ENCODE assay signal across 21 cellular contexts in the genomic region with DNA sequence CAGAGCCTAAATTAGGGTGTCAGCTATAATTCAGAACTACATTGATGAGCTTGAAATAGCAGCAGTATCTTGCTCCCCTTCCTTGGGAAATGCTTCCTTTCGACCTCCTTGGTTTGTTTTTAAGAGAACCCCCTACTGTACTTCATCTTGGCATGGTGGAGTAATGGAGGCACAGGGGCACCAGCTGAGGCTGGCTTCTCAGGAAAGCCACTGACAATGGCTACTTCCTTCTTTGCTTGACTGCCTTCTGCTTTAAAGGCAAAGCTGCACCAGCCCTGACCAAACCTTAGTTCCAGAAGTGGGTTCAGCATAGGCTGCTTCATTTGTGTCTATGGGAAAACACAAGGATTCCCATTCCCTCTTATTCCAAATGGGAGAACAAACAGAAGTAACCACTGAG. TPM values are rescaled to one million over a fixed set of nuclear protein-coding genes. Genes with fewer than 3 reads are reported as not detected.
DNase-seq lines count a peak whose midpoint lies in the region; ATAC-seq and TF ChIP-seq lines count a peak whose summit lies in the region.
"Had no signal": no experiment of that assay in that cellular context is flagged by ENCODE, and none has a peak within 500 bp of the region (broad histone marks: within the 10 kb centered on the region; RNA-seq: fewer than 3 reads in every experiment).

No MANE protein-coding gene starts in this region.

- no peaks in the 10 kb centered on the region for H3K9me3 Mint-ChIP-seq in IgD-negative memory B cell
- H3K9me3 Mint-ChIP-seq: endodermal cell; GM23338; T-helper 2 cell treated with Interferon-gamma antibody and Interleukin-4, amounts not matched to agents 5 μg/mL and 100 μg/mL, for 36 hours had no signal

- TF ChIP-seq POLR2A in esophagus squamous epithelium (IDR thresholded peaks at IDR 0.05), result no peak
- TF ChIP-seq POLR2A in spleen (IDR thresholded peaks at IDR 0.05), result no peak

- no peak for ATAC-seq in GM21423 (IDR thresholded peaks at IDR 0.05; ENCODE audit: unreplicated experiment)
- ATAC-seq: sciatic nerve; stimulated activated naive CD8-positive, alpha-beta T cell treated with anti-CD3 and anti-CD28 coated beads, Interleukin-15, Interleukin-2, amounts not matched to agents 100 U/mL and 50 U/mL, for 24 hours had no signal

- no peaks in the 10 kb centered on the region for H3K27me3 Mint-ChIP-seq in IgD-negative memory B cell

- intact Hi-C loops in esophagus squamous epithelium (cut with DNase I) (loop anchor here (5.0 to 10.0 kb wide), 2 partner anchors 91 to 123 kb away; a partner anchor contains a TSS), spleen (cut with DNase I; ENCODE audit: low total_unique reads) (loop anchor here (10.0 kb wide), 1 partner anchor 121 kb away; no protein-coding TSS in a partner anchor)

- TF ChIP-seq CTCF in esophagus squamous epithelium (IDR thresholded peaks at IDR 0.05) (no peak), spleen (IDR thresholded peaks at IDR 0.05 in 8 of 11, conservative IDR thresholded peaks at IDR 0.05 in 3 of 11) (no peak)

- H3K9me3 ChIP-seq in esophagus squamous epithelium (no peaks in the 10 kb centered on the region), spleen (no peaks in the 10 kb centered on the region)

- H3K27ac ChIP-seq in esophagus squamous epithelium (peak overlapping the region; percentile 60 to 94 (median 90)), spleen (peak overlapping the region in 5 of 8 donors; percentile 13 to 90 (median 46))
- H3K27ac ChIP-seq: KMS-11 had no signal

- 88% methylated on average over 1 of the region's 1 CpG; no CpG with 5 or more reads in 1 of the 2 donors for WGBS in esophagus squamous epithelium, 2 donors
- WGBS in spleen, 5 donors, result 58 to 81% (median 60%) methylated on average over 1 of the region's 1 CpG

- peak overlapping the region; percentile 1 to 84 (median 62) for H3K4me3 Mint-ChIP-seq in IgD-negative memory B cell
- H3K4me3 Mint-ChIP-seq: endodermal cell; GM23338; T-helper 2 cell treated with Interferon-gamma antibody and Interleukin-4, amounts not matched to agents 5 μg/mL and 100 μg/mL, for 36 hours had no signal

- peaks cover 37 to 63% (median 50%) of the 10 kb centered on the region in 3 donors for H3K4me1 Mint-ChIP-seq in IgD-negative memory B cell

- H3K27ac Mint-ChIP-seq in IgD-negative memory B cell, result peak overlapping the region; percentile 87 to 96 (median 94)
- H3K27ac Mint-ChIP-seq: endodermal cell, GM23338 had no signal

- peak; percentile 39 for DNase-seq in NOMO-1 treated with DMSO at 0.1 percent for 48 hours (lab: John Stamatoyannopoulos, UW; ENCODE audit: unreplicated experiment)
- no peak for DNase-seq in NOMO-1 treated with dmso at 0.1 percent for 144 hours (lab: John Stamatoyannopoulos, UW; ENCODE audit: unreplicated experiment)
- DNase-seq in esophagus squamous epithelium (lab: John Stamatoyannopoulos, UW), result no peak
- no peak for DNase-seq in spleen
- no peak for DNase-seq in EL
- DNase-seq in amniotic stem cell (lab: John Stamatoyannopoulos, UW), result no peak
- DNase-seq: activated CD4-positive, alpha-beta T cell treated with anti-CD3 and anti-CD28 coated beads, Interleukin-2, amount 50 U/mL, for 4 hours; activated gamma-delta T cell treated with Interleukin-2 at 50 U/mL for 16 hours; endodermal cell; kidney; NCI-H146; NCI-H446; stimulated activated CD4-positive, alpha-beta T cell treated with anti-CD3 and anti-CD28 coated beads, Interleukin-4, amount 100 ng/mL, for 4 hours; stimulated activated naive CD8-positive, alpha-beta T cell treated with anti-CD3 and anti-CD28 coated beads, Interleukin-15, Interleukin-2, amounts not matched to agents 100 U/mL and 50 U/mL, for 24 hours had no signal

- H3K27me3 ChIP-seq in esophagus squamous epithelium, result no peaks in the 10 kb centered on the region
- H3K27me3 ChIP-seq in spleen (replicated peaks in 1 of 7), result no peaks in the 10 kb centered on the region

- H3K4me1 ChIP-seq in esophagus squamous epithelium (peaks cover 9 to 67% (median 24%) of the 10 kb centered on the region in 3 donors), spleen (peaks cover 4 to 76% (median 51%) of the 10 kb centered on the region in 6 donors)

- H3K36me3 ChIP-seq in esophagus squamous epithelium, result peaks cover 5 to 45% (median 9%) of the 10 kb centered on the region in 3 donors
- peaks cover 0 to 45% (median 26%) of the 10 kb centered on the region in 6 donors for H3K36me3 ChIP-seq in spleen

- peaks cover under 1% of the 10 kb centered on the region for H3K36me3 Mint-ChIP-seq in IgD-negative memory B cell

- H3K4me3 ChIP-seq in esophagus squamous epithelium, result no peak overlapping the region
- no peak overlapping the region for H3K4me3 ChIP-seq in spleen
- H3K4me3 ChIP-seq: GM23338 had no signal

RNA-seq across cellular contexts. Expression of a gene that starts 1.5 kb away (rescaled TPM):
- 0.73 TPM for polyA plus RNA-seq in IgD-negative memory B cell
- 1 to 10 TPM in 3 of 4 donors, under 1 TPM in 1; 0.19 to 6.5 (median 3.1) TPM for total RNA-seq in esophagus squamous epithelium
- total RNA-seq in spleen, result 1 to 10 TPM in 2 of 7 donors, under 1 TPM in 5; 0.13 to 1.7 (median 0.89) TPM
- 1 to 10 TPM in 2 of 3 donors, under 1 TPM in 1; 0.37 to 1.2 (median 1.0) TPM for polyA plus RNA-seq in spleen
- total RNA-seq: A172, GM23338 had no signal
